ENCODE assay signal across 16 cellular contexts in genomic region chr18:40555914-40556313, GRCh38.
"Had no signal": no experiment of that assay in that cellular context is flagged by ENCODE, and none has a peak within 500 bp of the region (broad histone marks: within the 10 kb centered on the region; RNA-seq: fewer than 3 reads in every experiment).

No MANE protein-coding gene starts in this region.

- H3K27ac ChIP-seq: brain microvascular endothelial cell, skin epidermis, stomach, thoracic aorta, upper lobe of right lung had no signal

- DNase-seq: activated CD4-positive, alpha-beta memory T cell treated with anti-CD3 and anti-CD28 coated beads, Interleukin-2, amount 10 ng/mL, durations not matched to agents 7 days and 5 days; activated CD4-positive, alpha-beta T cell treated with anti-CD3 and anti-CD28 coated beads for 4 hours; activated effector memory CD4-positive, alpha-beta T cell treated with anti-CD3 and anti-CD28 coated beads, Interleukin-2, amount 50 U/mL, for 16 hours; activated T-cell treated with anti-CD3 and anti-CD28 coated beads, Interleukin-2, amount 50 U/mL, for 4 hours; amygdala; brain microvascular endothelial cell; left ventricle myocardium superior; mesendoderm; retina; stomach; T-helper 2 cell; upper lobe of right lung had no signal

- H3K27me3 ChIP-seq: brain microvascular endothelial cell, stomach, upper lobe of right lung had no signal

- H3K4me1 ChIP-seq: stomach, upper lobe of right lung had no signal

- H3K36me3 ChIP-seq: brain microvascular endothelial cell, stomach, thoracic aorta, upper lobe of right lung had no signal

- H3K9me3 ChIP-seq: stomach, thoracic aorta, upper lobe of right lung had no signal

- H3K4me3 ChIP-seq: skin epidermis, stomach, thoracic aorta, upper lobe of right lung had no signal

- ATAC-seq: activated naive CD4-positive, alpha-beta T cell treated with anti-CD3 and anti-CD28 coated beads, Interleukin-2, amount 50 U/mL, for 72 hours; activated T-cell treated with anti-CD3 and anti-CD28 coated beads, Interleukin-2, amount 50 U/mL, for 4 hours; left ventricle myocardium superior; natural killer cell treated with Interleukin-12 subunit alpha and Interleukin-12 subunit beta and Interleukin-15 and Interleukin-18, amount 100 ng/mL, for 72 hours; upper lobe of right lung had no signal
